ENCODE assay signal across 9 cellular contexts in genomic region chr9:110256142-110256391, GRCh38. TPM values are rescaled to one million over a fixed set of nuclear protein-coding genes. Genes with fewer than 3 reads are reported as not detected.
DNase-seq lines count a peak whose midpoint lies in the region; FAIRE-seq and TF ChIP-seq lines count a peak whose summit lies in the region.
"Had no signal": no experiment of that assay in that cellular context is flagged by ENCODE, and none has a peak within 500 bp of the region (broad histone marks: within the 10 kb centered on the region; RNA-seq: fewer than 3 reads in every experiment).

No MANE protein-coding gene starts in this region.

- H3K27ac ChIP-seq in endothelial cell of umbilical vein (ENCODE audit: insufficient read depth, low read depth, low read length) = peak overlapping the region; percentile 22

- peaks cover 2% of the 10 kb centered on the region for H3K36me3 Mint-ChIP-seq in nephron (ENCODE audit: low read depth)

- dilution Hi-C loops in endothelial cell of umbilical vein (cut with MboI; ENCODE audit: extremely low pct_ligation_motif_present, low sequenced_read_pairs) = no loop called here

- H3K36me3 ChIP-seq in NT2/D1 (ENCODE audit: insufficient read depth, insufficient read length, low read length) (peaks cover 15% of the 10 kb centered on the region), endothelial cell of umbilical vein (ENCODE audit: control insufficient read depth in 2 of 2, extremely low read depth in 1 of 2, insufficient read depth in 2 of 2, low read length in 2 of 2) (no peaks in the 10 kb centered on the region)

- peaks cover 52% of the 10 kb centered on the region for H3K79me2 ChIP-seq in endothelial cell of umbilical vein (ENCODE audit: control insufficient read depth, insufficient read depth, low read length)

- H3K9ac ChIP-seq in NT2/D1 (ENCODE audit: insufficient read length, low read depth) (peak overlapping the region; percentile 99), endothelial cell of umbilical vein (replicated peaks; ENCODE audit: extremely low read depth, insufficient read depth, low read length) (peak overlapping the region; percentile 74)

- no peak for FAIRE-seq in endothelial cell of umbilical vein (lab: Jason Lieb, UNC)

- H3K9me3 Mint-ChIP-seq in nephron = no peaks in the 10 kb centered on the region

- no TSS peak for BruUV-seq in endothelial cell of umbilical vein (replicated peaks; lab: Mats Ljungman, UMichigan)

- no peaks in the 10 kb centered on the region for H3K9me3 ChIP-seq in NT2/D1 (ENCODE audit: insufficient read depth, low read length)
- no peaks in the 10 kb centered on the region for H3K9me3 ChIP-seq in endothelial cell of umbilical vein (replicated peaks; ENCODE audit: control insufficient read depth, insufficient read depth, low read length)

- TF ChIP-seq CTCF in GM12864 (IDR thresholded peaks at IDR 0.05; ENCODE audit: low read depth, low read length, missing control alignments) = no peak
- TF ChIP-seq CTCF in endothelial cell of umbilical vein (IDR thresholded peaks at IDR 0.05; ENCODE audit: extremely low read depth in 1 of 2, insufficient read depth in 1 of 2, low read depth in 1 of 2, low read length in 2 of 2) = no peak
- no peak for TF ChIP-seq CTCF in nephron (IDR thresholded peaks at IDR 0.05; ENCODE audit: unreplicated experiment in 3 of 3)
- no peak for TF ChIP-seq CTCF in GM10266 (IDR thresholded peaks at IDR 0.05; ENCODE audit: control insufficient read depth, insufficient read depth, low read depth, missing control alignments)

- peak overlapping the region; percentile 59 for H2AFZ ChIP-seq in endothelial cell of umbilical vein (ENCODE audit: low read depth, low read length)

- H4K20me1 ChIP-seq in endothelial cell of umbilical vein (replicated peaks; ENCODE audit: control insufficient read depth, extremely low read depth, insufficient read depth, low read length) = no peaks in the 10 kb centered on the region

- no peaks in the 10 kb centered on the region for H3K27me3 ChIP-seq in NT2/D1 (ENCODE audit: insufficient read depth, insufficient read length)
- H3K27me3 ChIP-seq in endothelial cell of umbilical vein (ENCODE audit: control insufficient read depth in 2 of 2, insufficient read depth in 2 of 2, low read length in 2 of 2) = no peaks in the 10 kb centered on the region

- CTCF ChIA-PET in endothelial cell of umbilical vein (lab: Charles Lee) = interaction anchor here (0.8 to 2.5 kb wide), 7 partner anchors 13 to 367 kb away, joined by 3 to 10 read pairs (median 3); no protein-coding TSS in a partner anchor

- intact Hi-C loops in endothelial cell of umbilical vein (cut with micrococcal nuclease) = loop anchor here (1.0 to 10.0 kb wide), 4 partner anchors 73 to 438 kb away; no protein-coding TSS in a partner anchor

- H3K27ac Mint-ChIP-seq in nephron = peak overlapping the region; percentile 71 to 97 (median 92)

- H3K4me2 ChIP-seq in endothelial cell of umbilical vein (ENCODE audit: insufficient read depth, low read length) = no peak overlapping the region

- H3K4me1 Mint-ChIP-seq in nephron = peaks cover 19% of the 10 kb centered on the region

- no peak for DNase-seq in GM12864 (ENCODE audit: low read depth)
- no peak for DNase-seq in NT2/D1 (ENCODE audit: low read depth, low spot score)
- no peak for DNase-seq in endothelial cell of umbilical vein (ENCODE audit: low read depth, low spot score)
- no peak for DNase-seq in hippocampal formation (lab: John Stamatoyannopoulos, UW)
- DNase-seq in RPMI8226 = no peak
- no peak for DNase-seq in GM10266 (ENCODE audit: extremely low spot score)
- DNase-seq in activated CD8-positive, alpha-beta memory T cell treated with anti-CD3 and anti-CD28 coated beads for 24 hours = no peak

- H3K9me1 ChIP-seq in endothelial cell of umbilical vein (replicated peaks; ENCODE audit: control insufficient read depth, extremely low read depth, insufficient read depth, low read length) = no peaks in the 10 kb centered on the region

- H3K4me1 ChIP-seq in NT2/D1 (ENCODE audit: insufficient read depth, insufficient read length) (no peaks in the 10 kb centered on the region), endothelial cell of umbilical vein (ENCODE audit: control insufficient read depth, extremely low read depth, insufficient read depth, low read length) (peaks cover 23% of the 10 kb centered on the region)

- POLR2A ChIA-PET in endothelial cell of umbilical vein (lab: Charles Lee) = interaction anchor here (0.6 to 1.1 kb wide), 8 partner anchors 12 to 212 kb away, joined by 3 to 6 read pairs (median 3); no protein-coding TSS in a partner anchor

- H3K4me3 ChIP-seq in GM12864 (ENCODE audit: low read depth, low read length) (peak overlapping the region; percentile 72), NT2/D1 (ENCODE audit: insufficient read length, low read depth) (peak overlapping the region; percentile 95), endothelial cell of umbilical vein (replicated peaks in 1 of 3; ENCODE audit: insufficient read depth in 1 of 3, low read depth in 1 of 3, low read length in 3 of 3) (peak overlapping the region; percentile 34 to 93 (median 77))

- peak overlapping the region; percentile 92 to 99 (median 93) for H3K4me3 Mint-ChIP-seq in nephron

- TF ChIP-seq POLR2A in endothelial cell of umbilical vein (IDR thresholded peaks at IDR 0.05; ENCODE audit: low read depth, low read length) = no peak

- H3K27me3 Mint-ChIP-seq in nephron (ENCODE audit: low read depth) = no peaks in the 10 kb centered on the region

TF ChIP-seq in endothelial cell of umbilical vein, 7 proteins besides CTCF, POLR2A, EP300 and RAD21:
- no peak for TF ChIP-seq JUN (IDR thresholded peaks at IDR 0.05; ENCODE audit: borderline replicate concordance, insufficient read depth, insufficient read length, low read depth)
- TF ChIP-seq, protein P1, sequence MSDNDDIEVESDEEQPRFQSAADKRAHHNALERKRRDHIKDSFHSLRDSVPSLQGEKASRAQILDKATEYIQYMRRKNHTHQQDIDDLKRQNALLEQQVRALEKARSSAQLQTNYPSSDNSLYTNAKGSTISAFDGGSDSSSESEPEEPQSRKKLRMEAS (IDR thresholded peaks at IDR 0.05; ENCODE audit: insufficient read depth, insufficient read length) = no peak

RNA-seq across cellular contexts. Expression of gene TXN, which starts 0.2 kb away (rescaled TPM):
- total RNA-seq in endothelial cell of umbilical vein = 280 and 286 TPM in 2 replicates
- 286 and 373 TPM in 2 replicates for polyA plus RNA-seq in endothelial cell of umbilical vein
- 308 and 389 TPM in 2 replicates for polyA plus RNA-seq in endothelial cell of umbilical vein (2011; cell fraction: cytosol; rRNA removed)
- 89.3 and 113 TPM in 2 replicates for polyA plus RNA-seq in endothelial cell of umbilical vein (2011; cell fraction: nucleus; rRNA removed)
- polyA plus RNA-seq in endothelial cell of umbilical vein (2012) = 403 and 514 TPM in 2 replicates
- 87.7 and 95.7 TPM in 2 replicates for polyA minus RNA-seq in endothelial cell of umbilical vein
- polyA minus RNA-seq in endothelial cell of umbilical vein (2011; cell fraction: cytosol; rRNA and poly(A)+ RNA removed) = 98.5 TPM
- 15.2 and 18.1 TPM in 2 replicates for polyA minus RNA-seq in endothelial cell of umbilical vein (2011; cell fraction: nucleus; rRNA and poly(A)+ RNA removed)

RNA-seq across cellular contexts. Expression of gene C9orf152, which starts 48.1 kb away (rescaled TPM):
- total RNA-seq in endothelial cell of umbilical vein = not detected in 2 replicates
- polyA plus RNA-seq in endothelial cell of umbilical vein = not detected in 2 replicates
- polyA plus RNA-seq in endothelial cell of umbilical vein (2011; cell fraction: cytosol; rRNA removed) = not detected in 2 replicates
- not detected in 2 replicates for polyA plus RNA-seq in endothelial cell of umbilical vein (2011; cell fraction: nucleus; rRNA removed)
- polyA plus RNA-seq in endothelial cell of umbilical vein (2012) = 0.10 and 0.15 TPM in 2 replicates
- polyA minus RNA-seq in endothelial cell of umbilical vein = not detected in 2 replicates
- polyA minus RNA-seq in endothelial cell of umbilical vein (2011; cell fraction: cytosol; rRNA and poly(A)+ RNA removed) = not detected
- not detected in 2 replicates for polyA minus RNA-seq in endothelial cell of umbilical vein (2011; cell fraction: nucleus; rRNA and poly(A)+ RNA removed)
- total RNA-seq: NCI-H460 had no signal
